In genomic region chr13:106407338-106407737, GRCh38 we compare ENCODE assay signal across 1 cellular context.
TF ChIP-seq lines count a peak whose summit lies in the region.

No MANE protein-coding gene starts in this region.

TF ChIP-seq in HCT116, 20 proteins besides CTCF, POLR2A, EP300 and RAD21 (continued from another document):
- no peak for TF ChIP-seq REST (IDR thresholded peaks at IDR 0.05; ENCODE audit: low read depth)
- TF ChIP-seq JUND (IDR thresholded peaks at IDR 0.05), result peak; percentile 55; the same call in 1 of the 2 replicates
TF ChIP-seq in HCT116: peak in this region for 2.
